Comparison of ENCODE assay signal across 10 cellular contexts in genomic region chr15:74378853-74379252, GRCh38. TPM values are rescaled to one million over a fixed set of nuclear protein-coding genes. Genes with fewer than 3 reads are reported as not detected.
A peak's percentile ranks its signal among the peaks of the same experiment; 100 is the strongest.
DNase-seq lines count a peak whose midpoint lies in the region; ATAC-seq and TF ChIP-seq lines count a peak whose summit lies in the region.
"Had no signal": no experiment of that assay in that cellular context is flagged by ENCODE, and none has a peak within 500 bp of the region (broad histone marks: within the 10 kb centered on the region; RNA-seq: fewer than 3 reads in every experiment).

No MANE protein-coding gene starts in this region.

- no peaks in the 10 kb centered on the region for H3K36me3 ChIP-seq in KOPT-K1 (ENCODE audit: insufficient read depth, low read length)
- H3K36me3 ChIP-seq in osteoblast (ENCODE audit: insufficient read depth, low read length) = no peaks in the 10 kb centered on the region

- peak overlapping the region; percentile 29 for H3K4me2 ChIP-seq in osteoblast (ENCODE audit: insufficient read depth, low read length)

- H3K27ac ChIP-seq in KOPT-K1 (ENCODE audit: low read depth, low read length, poor library complexity, severe bottlenecking) (peak overlapping the region; percentile 16), osteoblast (ENCODE audit: low read depth, low read length) (peak overlapping the region; percentile 39)

- peak overlapping the region; percentile 42 for H2AFZ ChIP-seq in osteoblast (ENCODE audit: low read length)

- ATAC-seq in HG03571 (IDR thresholded peaks at IDR 0.05; ENCODE audit: unreplicated experiment) (no peak), HG02885 (IDR thresholded peaks at IDR 0.05; ENCODE audit: poor library complexity, unreplicated experiment) (no peak)

- no peak for TF ChIP-seq CTCF in osteoblast (IDR thresholded peaks at IDR 0.05; ENCODE audit: extremely low read depth, low read depth, low read length)

- no peaks in the 10 kb centered on the region for H3K79me2 ChIP-seq in osteoblast (ENCODE audit: insufficient read depth, low read length)

- H3K27me3 ChIP-seq in osteoblast (ENCODE audit: insufficient read depth, low read length) = no peaks in the 10 kb centered on the region

- H3K4me1 ChIP-seq in osteoblast (ENCODE audit: insufficient read depth, low read length) = peaks cover 36% of the 10 kb centered on the region

- H3K9me3 ChIP-seq in KOPT-K1 (ENCODE audit: insufficient read depth, low read length, poor library complexity, severe bottlenecking) (no peaks in the 10 kb centered on the region), osteoblast (ENCODE audit: low read depth, low read length) (no peaks in the 10 kb centered on the region)

- CTCF ChIA-PET in HEK293T (lab: Yijun Ruan, JAX) = interaction anchor here (0.6 to 1.1 kb wide), 4 partner anchors 11 to 390 kb away, joined by 3 read pairs; partner anchors contain the start of gene CYP11A1

- POLR2A ChIA-PET in HEK293T (lab: Yijun Ruan, JAX) = no interaction called here

- no peak overlapping the region for H3K4me3 ChIP-seq in osteoblast (ENCODE audit: insufficient read depth, low read length)

- no peaks in the 10 kb centered on the region for H4K20me1 ChIP-seq in osteoblast (ENCODE audit: insufficient read depth, low read length)

- peak; percentile 92 for DNase-seq in Daoy (ENCODE audit: low read depth)
- DNase-seq in amniotic epithelial cell (ENCODE audit: low read depth) = peak; percentile 88
- peak; percentile 80 for DNase-seq in osteoblast (ENCODE audit: insufficient read length, low spot score, missing footprints)
- no peak for DNase-seq in HEK293T (ENCODE audit: extremely low spot score)
- no peak for DNase-seq in SIG-M5 treated with dmso at 0.1 percent for 504 hours (lab: John Stamatoyannopoulos, UW; ENCODE audit: unreplicated experiment)
- DNase-seq: DMS79, NCI-H187 treated with DMSO at 0.1 percent for 48 hours had no signal

TF ChIP-seq in HEK293T, 16 proteins besides CTCF, POLR2A, EP300 and RAD21:
- TF ChIP-seq L3MBTL2 (conservative IDR thresholded peaks at IDR 0.05) (no peak), LEF1 (IDR thresholded peaks at IDR 0.05; ENCODE audit: borderline replicate concordance) (no peak), SP1 (IDR thresholded peaks at IDR 0.05) (no peak), ELF4 (IDR thresholded peaks at IDR 0.05) (no peak), PKNOX1 (IDR thresholded peaks at IDR 0.05) (no peak), HDGF (IDR thresholded peaks at IDR 0.05; ENCODE audit: borderline replicate concordance) (no peak), SUZ12 (IDR thresholded peaks at IDR 0.05) (no peak), FOXA1 (IDR thresholded peaks at IDR 0.05) (no peak), ARNT (IDR thresholded peaks at IDR 0.05) (no peak), FOXK2 (IDR thresholded peaks at IDR 0.05) (no peak), NFRKB (IDR thresholded peaks at IDR 0.05) (no peak), BHLHE40 (IDR thresholded peaks at IDR 0.05; ENCODE audit: borderline replicate concordance) (no peak), CTBP1 (IDR thresholded peaks at IDR 0.05; ENCODE audit: borderline replicate concordance) (no peak), TARDBP (IDR thresholded peaks at IDR 0.05) (no peak), ZNF384 (IDR thresholded peaks at IDR 0.05) (no peak), FOXM1 (IDR thresholded peaks at IDR 0.05; ENCODE audit: borderline replicate concordance) (no peak)

RNA-seq across cellular contexts. Expression of gene CYP11A1, which starts 11.4 kb away (rescaled TPM):
- 0.06 and 0.12 TPM in 2 replicates for total RNA-seq in Daoy (2014; rRNA removed; shearing (Covaris generic))
- total RNA-seq in osteoblast = 1.4 and 2.1 TPM in 2 replicates

RNA-seq across cellular contexts. Expression of gene SEMA7A, which starts 54.9 kb away (rescaled TPM):
- 36.2 and 48.3 TPM in 2 replicates for total RNA-seq in Daoy (2014; rRNA removed; shearing (Covaris generic))
- total RNA-seq in osteoblast = 30.4 and 36.2 TPM in 2 replicates

Comparison
In these comparisons a context has a peak if more than half of its experiments do, and no peak if none do; other contexts are left out.
1. DNase-seq: peak in Daoy (single experiment), amniotic epithelial cell (single experiment) and osteoblast (single experiment); none in HEK293T (single experiment) and SIG-M5 treated with dmso at 0.1 percent for 504 hours (single experiment).